Comparison of ENCODE assay signal across 2 cellular contexts in the genomic region with DNA sequence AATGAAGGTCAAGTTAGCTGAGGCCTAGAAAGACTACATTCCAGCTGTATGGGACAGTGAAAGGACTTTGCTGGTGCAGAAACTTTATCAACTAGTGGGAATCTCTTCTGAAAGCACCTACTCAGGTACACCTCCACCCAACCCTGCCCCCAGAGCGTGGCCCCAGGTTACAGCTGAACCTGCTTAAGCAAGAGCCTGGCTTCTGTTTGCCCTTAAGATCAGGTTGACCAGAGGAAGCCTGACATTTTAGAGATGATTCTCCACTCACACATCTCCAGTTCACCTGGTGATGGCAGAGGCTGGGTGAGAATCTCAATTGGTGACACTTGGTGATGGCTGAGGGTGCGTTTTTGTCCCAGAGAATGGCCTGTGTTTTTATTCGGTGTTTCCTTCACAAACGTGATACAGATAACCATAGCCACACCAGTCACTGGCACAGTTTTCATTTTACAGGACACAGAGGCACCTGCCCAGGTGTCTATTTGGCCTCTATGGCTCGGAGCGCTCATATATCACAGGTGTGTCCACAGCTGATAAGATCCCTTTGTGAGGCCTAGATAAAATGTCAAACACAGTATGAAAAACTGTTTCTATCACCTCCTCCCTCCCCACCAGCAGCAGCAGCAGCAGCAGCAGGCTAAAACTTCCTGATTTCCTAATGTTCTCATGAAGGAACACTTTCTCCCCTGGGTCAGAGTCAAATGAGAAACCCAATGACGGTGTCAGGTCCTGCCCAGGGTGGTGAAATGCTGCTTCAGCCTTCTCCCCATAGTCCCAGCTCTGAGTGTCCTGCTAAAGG.
TF ChIP-seq lines count a peak whose summit lies in the region.

No MANE protein-coding gene starts in this region.

TF ChIP-seq in IMR-90, 13 proteins besides CTCF, POLR2A, EP300 and RAD21:
- no peak for TF ChIP-seq CEBPB (IDR thresholded peaks at IDR 0.05; ENCODE audit: low read depth, low read length)
- TF ChIP-seq MAFK (IDR thresholded peaks at IDR 0.05; ENCODE audit: low read depth, low read length), result no peak
- TF ChIP-seq RFX5 (IDR thresholded peaks at IDR 0.05; ENCODE audit: low read depth, low read length), result no peak
- no peak for TF ChIP-seq BHLHE40 (IDR thresholded peaks at IDR 0.05; ENCODE audit: low read depth, low read length)
- no peak for TF ChIP-seq NFE2L2 (IDR thresholded peaks at IDR 0.05; ENCODE audit: low read depth, low read length)
- TF ChIP-seq, protein P1, sequence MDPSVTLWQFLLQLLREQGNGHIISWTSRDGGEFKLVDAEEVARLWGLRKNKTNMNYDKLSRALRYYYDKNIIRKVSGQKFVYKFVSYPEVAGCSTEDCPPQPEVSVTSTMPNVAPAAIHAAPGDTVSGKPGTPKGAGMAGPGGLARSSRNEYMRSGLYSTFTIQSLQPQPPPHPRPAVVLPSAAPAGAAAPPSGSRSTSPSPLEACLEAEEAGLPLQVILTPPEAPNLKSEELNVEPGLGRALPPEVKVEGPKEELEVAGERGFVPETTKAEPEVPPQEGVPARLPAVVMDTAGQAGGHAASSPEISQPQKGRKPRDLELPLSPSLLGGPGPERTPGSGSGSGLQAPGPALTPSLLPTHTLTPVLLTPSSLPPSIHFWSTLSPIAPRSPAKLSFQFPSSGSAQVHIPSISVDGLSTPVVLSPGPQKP (IDR thresholded peaks at IDR 0.05; ENCODE audit: borderline replicate concordance, low read depth, low read length), result no peak
- no peak for TF ChIP-seq SMC3 (IDR thresholded peaks at IDR 0.05; ENCODE audit: low read depth, low read length)
- no peak for TF ChIP-seq MXI1 (IDR thresholded peaks at IDR 0.05; ENCODE audit: borderline replicate concordance, low read depth, low read length)
TF ChIP-seq in IMR-90: peak in this region for 0.

TF ChIP-seq in HepG2, 621 proteins besides CTCF, POLR2A, EP300 and RAD21:
- TF ChIP-seq, protein P2, sequence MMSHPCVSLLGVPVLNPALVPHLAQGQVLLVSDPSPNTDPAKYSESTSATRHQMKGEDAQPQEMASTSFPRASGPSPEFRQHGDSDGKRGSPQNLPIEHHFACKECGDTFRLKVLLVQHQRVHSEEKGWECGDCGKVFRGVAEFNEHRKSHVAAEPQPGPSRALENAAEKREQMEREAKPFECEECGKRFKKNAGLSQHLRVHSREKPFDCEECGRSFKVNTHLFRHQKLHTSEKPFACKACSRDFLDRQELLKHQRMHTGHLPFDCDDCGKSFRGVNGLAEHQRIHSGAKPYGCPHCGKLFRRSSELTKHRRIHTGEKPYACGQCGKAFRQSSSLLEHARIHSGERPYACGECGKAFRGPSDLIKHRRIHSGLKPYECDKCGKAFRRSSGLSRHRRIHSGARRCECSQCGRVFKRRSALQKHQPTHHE (CRISPR knock-in tag; IDR thresholded peaks at IDR 0.05; ENCODE audit: borderline replicate concordance), result no peak
- TF ChIP-seq GPN1 (CRISPR knock-in tag; IDR thresholded peaks at IDR 0.05; ENCODE audit: borderline replicate concordance), result no peak
- no peak for TF ChIP-seq ARNT (IDR thresholded peaks at IDR 0.05)
- TF ChIP-seq, protein P3, sequence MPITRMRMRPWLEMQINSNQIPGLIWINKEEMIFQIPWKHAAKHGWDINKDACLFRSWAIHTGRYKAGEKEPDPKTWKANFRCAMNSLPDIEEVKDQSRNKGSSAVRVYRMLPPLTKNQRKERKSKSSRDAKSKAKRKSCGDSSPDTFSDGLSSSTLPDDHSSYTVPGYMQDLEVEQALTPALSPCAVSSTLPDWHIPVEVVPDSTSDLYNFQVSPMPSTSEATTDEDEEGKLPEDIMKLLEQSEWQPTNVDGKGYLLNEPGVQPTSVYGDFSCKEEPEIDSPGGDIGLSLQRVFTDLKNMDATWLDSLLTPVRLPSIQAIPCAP (CRISPR knock-in tag; IDR thresholded peaks at IDR 0.05; ENCODE audit: low read depth), result no peak
- no peak for TF ChIP-seq ZSCAN9 (CRISPR knock-in tag; IDR thresholded peaks at IDR 0.05; ENCODE audit: borderline replicate concordance)
- no peak for TF ChIP-seq ZNF30 (CRISPR knock-in tag; IDR thresholded peaks at IDR 0.05)
- no peak for TF ChIP-seq ZNF572 (CRISPR knock-in tag; IDR thresholded peaks at IDR 0.05)
- TF ChIP-seq, protein P4, sequence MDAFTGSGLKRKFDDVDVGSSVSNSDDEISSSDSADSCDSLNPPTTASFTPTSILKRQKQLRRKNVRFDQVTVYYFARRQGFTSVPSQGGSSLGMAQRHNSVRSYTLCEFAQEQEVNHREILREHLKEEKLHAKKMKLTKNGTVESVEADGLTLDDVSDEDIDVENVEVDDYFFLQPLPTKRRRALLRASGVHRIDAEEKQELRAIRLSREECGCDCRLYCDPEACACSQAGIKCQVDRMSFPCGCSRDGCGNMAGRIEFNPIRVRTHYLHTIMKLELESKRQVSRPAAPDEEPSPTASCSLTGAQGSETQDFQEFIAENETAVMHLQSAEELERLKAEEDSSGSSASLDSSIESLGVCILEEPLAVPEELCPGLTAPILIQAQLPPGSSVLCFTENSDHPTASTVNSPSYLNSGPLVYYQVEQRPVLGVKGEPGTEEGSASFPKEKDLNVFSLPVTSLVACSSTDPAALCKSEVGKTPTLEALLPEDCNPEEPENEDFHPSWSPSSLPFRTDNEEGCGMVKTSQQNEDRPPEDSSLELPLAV (CRISPR knock-in tag; conservative IDR thresholded peaks at IDR 0.05; ENCODE audit: low read depth), result no peak
